2 cellular contexts compared by ENCODE assay signal in genomic region chr7:149875396-149875795, GRCh38.
TF ChIP-seq lines count a peak whose summit lies in the region.

No MANE protein-coding gene starts in this region.

TF ChIP-seq in K562, 482 proteins besides CTCF, POLR2A, EP300 and RAD21:
- TF ChIP-seq EP400 (IDR thresholded peaks at IDR 0.05), result no peak
- 0 out of 2 replicates have a peak, but pooled peaks have one; percentile 47 for TF ChIP-seq ZNF609 (CRISPR knock-in tag; IDR thresholded peaks at IDR 0.05; ENCODE audit: borderline replicate concordance)

TF ChIP-seq in GM12891, 5 proteins besides CTCF, POLR2A, EP300 and RAD21:
- TF ChIP-seq POLR2AphosphoS5 (IDR thresholded peaks at IDR 0.05; ENCODE audit: low read depth, low read length) (no peak), POU2F2 (IDR thresholded peaks at IDR 0.05; ENCODE audit: low read depth, low read length) (no peak), TAF1 (IDR thresholded peaks at IDR 0.05; ENCODE audit: low read depth, low read length) (no peak), PAX5 (IDR thresholded peaks at IDR 0.05; ENCODE audit: insufficient read depth, low read length, severe bottlenecking) (no peak), SPI1 (IDR thresholded peaks at IDR 0.05; ENCODE audit: low read depth, low read length) (no peak)
